ENCODE assay signal across 9 cellular contexts in the genomic region with DNA sequence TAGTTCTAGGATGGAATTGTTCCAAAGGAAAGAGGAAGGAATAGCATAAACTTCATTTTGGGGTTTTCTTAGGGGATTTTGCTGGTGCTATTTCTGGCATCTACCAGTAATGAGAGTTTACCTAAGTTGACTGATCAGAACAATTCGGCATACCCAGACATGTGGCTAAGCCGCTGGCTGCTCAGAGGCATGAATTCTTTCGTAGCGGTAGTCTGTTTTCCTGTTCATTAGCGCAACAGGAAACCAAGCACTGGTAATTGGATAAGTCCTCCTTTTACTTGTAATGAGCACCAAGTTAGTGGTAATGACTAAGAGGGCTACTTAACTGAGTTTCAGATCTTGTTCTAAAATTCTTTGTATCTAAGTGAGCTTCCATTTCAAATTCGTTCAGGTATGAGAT. TPM values are rescaled to one million over a fixed set of nuclear protein-coding genes. Genes with fewer than 3 reads are reported as not detected.
DNase-seq lines count a peak whose midpoint lies in the region; ATAC-seq and TF ChIP-seq lines count a peak whose summit lies in the region.
"Had no signal": no experiment of that assay in that cellular context is flagged by ENCODE, and none has a peak within 500 bp of the region (broad histone marks: within the 10 kb centered on the region; RNA-seq: fewer than 3 reads in every experiment).

No MANE protein-coding gene starts in this region.

- no peaks in the 10 kb centered on the region for H3K9me3 ChIP-seq in mucosa of descending colon
- H3K9me3 ChIP-seq in H9 (ENCODE audit: control insufficient read depth, low read depth, low read length): no peaks in the 10 kb centered on the region

- no peak overlapping the region for H3K27ac Mint-ChIP-seq in H9

- peak; percentile 43 for ATAC-seq in GM18873 (IDR thresholded peaks at IDR 0.05; ENCODE audit: low FRiP score, unreplicated experiment)
- peak; percentile 34 for ATAC-seq in HG02884 (IDR thresholded peaks at IDR 0.05; ENCODE audit: unreplicated experiment)
- peak; percentile 54 for ATAC-seq in mucosa of descending colon
- ATAC-seq: K562 had no signal

- H2BK15ac ChIP-seq in H9 (ENCODE audit: low read depth, low read length): no peak overlapping the region

- TF ChIP-seq CTCF in mucosa of descending colon (IDR thresholded peaks at IDR 0.05): no peak
- no peak for TF ChIP-seq CTCF in H9 (conservative IDR thresholded peaks at IDR 0.05)

- H2AK5ac ChIP-seq in H9 (ENCODE audit: insufficient read length, low read length): no peak overlapping the region

- no peak overlapping the region for H2AFZ ChIP-seq in H9 (ENCODE audit: low read length)

- no peak overlapping the region for H3K27ac ChIP-seq in H9 (ENCODE audit: insufficient read length, low read depth, low read length)

- peaks cover 18 to 25% of the 10 kb centered on the region in 2 experiments for H3K4me1 Mint-ChIP-seq in H9

- no peaks in the 10 kb centered on the region for H3K4me1 ChIP-seq in mucosa of descending colon (ENCODE audit: low read depth)
- no peaks in the 10 kb centered on the region; the same call in 1 of the 2 replicates for H3K4me1 ChIP-seq in H9 (ENCODE audit: insufficient read depth, low read length)

- H3K79me1 ChIP-seq in H9 (ENCODE audit: insufficient read depth, low read depth, low read length, poor library complexity, severe bottlenecking): no peaks in the 10 kb centered on the region

- no peak overlapping the region for H4K8ac ChIP-seq in H9 (replicated peaks; ENCODE audit: insufficient read length, low read depth, low read length)

- no peaks in the 10 kb centered on the region; a peak in 1 of 5 replicates for H3K9me3 Mint-ChIP-seq in H9

- no peak overlapping the region for H3K9ac ChIP-seq in H9 (ENCODE audit: extremely low read depth, insufficient read length, low read length)

- no peak overlapping the region for H3K14ac ChIP-seq in H9 (ENCODE audit: insufficient read depth, low read length)

- no peak overlapping the region for H2BK12ac ChIP-seq in H9 (ENCODE audit: insufficient read length, low read depth, low read length)

- DNase-seq in SKM-1 (lab: John Stamatoyannopoulos, UW; ENCODE audit: unreplicated experiment) (peak; percentile 30), mucosa of descending colon (no peak), NCI-H2227 (lab: John Stamatoyannopoulos, UW; ENCODE audit: unreplicated experiment) (no peak), NCI-H2029 treated with DMSO at 0.1 percent for 48 hours (lab: John Stamatoyannopoulos, UW) (no peak), H9 (no peak), NCI-H1436 treated with DMSO at 0.1 percent for 48 hours (lab: John Stamatoyannopoulos, UW) (no peak)

- peaks cover 13 to 27% (median 23%) of the 10 kb centered on the region in 3 experiments for H3K36me3 Mint-ChIP-seq in H9 (ENCODE audit: insufficient read depth in 1 of 3, low read depth in 3 of 3)

- H2BK20ac ChIP-seq in H9 (ENCODE audit: low read depth, low read length, poor library complexity, severe bottlenecking): no peak overlapping the region

- H2BK5ac ChIP-seq in H9 (ENCODE audit: insufficient read length, low read length): no peak overlapping the region

- no peak overlapping the region for H3K23ac ChIP-seq in H9 (ENCODE audit: insufficient read length, low read depth, low read length)

- no peak overlapping the region for H3K4ac ChIP-seq in H9 (ENCODE audit: low read depth, low read length)

- H3K79me2 ChIP-seq in H9 (ENCODE audit: insufficient read depth, low read length): no peaks in the 10 kb centered on the region

- no peaks in the 10 kb centered on the region for H3K27me3 ChIP-seq in H9 (ENCODE audit: insufficient read depth, low read length)

- no peaks in the 10 kb centered on the region for H4K20me1 ChIP-seq in H9 (ENCODE audit: control insufficient read depth, insufficient read depth, insufficient read length)

- H4K91ac ChIP-seq in H9 (ENCODE audit: insufficient read length, low read depth, low read length): no peak overlapping the region

- H3K27me3 Mint-ChIP-seq in H9 (ENCODE audit: low read depth): no peaks in the 10 kb centered on the region

- no peak overlapping the region for H3K56ac ChIP-seq in H9 (ENCODE audit: insufficient read length, low read depth, low read length)

- no peak overlapping the region for H4K5ac ChIP-seq in H9 (ENCODE audit: insufficient read length, low read depth, low read length)

- H3K23me2 ChIP-seq in H9 (ENCODE audit: insufficient read length, low read depth, low read length, poor library complexity, severe bottlenecking): no peaks in the 10 kb centered on the region

- no peak overlapping the region for H2BK120ac ChIP-seq in H9 (ENCODE audit: low read depth, low read length, poor library complexity, severe bottlenecking)

- no peak overlapping the region for H3K4me3 ChIP-seq in mucosa of descending colon
- H3K4me3 ChIP-seq: K562 had no signal

- H3K18ac ChIP-seq in H9 (ENCODE audit: insufficient read length, low read depth, low read length): no peak overlapping the region

- H3T11ph ChIP-seq in H9 (ENCODE audit: low read length): no peak overlapping the region

- no CpG with 5 or more reads among the region's 6 CpGs for WGBS in H9 (ENCODE audit: extremely low coverage, insufficient read length, low lambda C conversion rate)

- no peak overlapping the region for H3K4me2 ChIP-seq in H9 (ENCODE audit: insufficient read depth, insufficient read length, low read length)

- intact Hi-C loops in mucosa of descending colon (cut with DNase I, micrococcal nuclease): no loop called here

- no peaks in the 10 kb centered on the region for H3K36me3 ChIP-seq in mucosa of descending colon (ENCODE audit: low read depth)

- no peak overlapping the region for H3K4me3 Mint-ChIP-seq in H9

RNA-seq across cellular contexts. Expression of a gene that starts 38.6 kb away (rescaled TPM):
- total RNA-seq in mucosa of descending colon (10 to 100 TPM in 1 of 3 donors, 1 to 10 TPM in 2; 8.0 to 12.8 (median 8.0) TPM), H9 (2021) (46.0 and 49.2 TPM in 2 replicates)
